ENCODE assay signal across 8 cellular contexts in genomic region chr20:2840138-2840966, GRCh38. TPM values are rescaled to one million over a fixed set of nuclear protein-coding genes. Genes with fewer than 3 reads are reported as not detected.
A peak's percentile ranks its signal among the peaks of the same experiment; 100 is the strongest.
DNase-seq lines count a peak whose midpoint lies in the region; ATAC-seq and TF ChIP-seq lines count a peak whose summit lies in the region.

Gene PCED1A, minus strand, starts transcription at chr20:2840655. Its CDS starts 743 bp downstream, at chr20:2839912.
Gene VPS16, plus strand, starts transcription at chr20:2840745. Its CDS starts 30 bp downstream, at chr20:2840775.

- H3K4me3 Mint-ChIP-seq in activated CD4-positive, alpha-beta T cell treated with anti-CD3 and anti-CD28 coated beads, Interleukin-2, amount 10 ng/mL, durations not matched to agents 24 days and 14 days: peak within 1 kb of the TSS; percentile 91

- H3K27ac ChIP-seq in left lung: peak within 1 kb of the TSS; percentile 83 to 96

- ATAC-seq in GM19025 (IDR thresholded peaks at IDR 0.05; ENCODE audit: low read depth, unreplicated experiment): peak; percentile 97
- peak; percentile 96 for ATAC-seq in HG03280 (IDR thresholded peaks at IDR 0.05; ENCODE audit: unreplicated experiment)
- peak; percentile 99 for ATAC-seq in left lung

- H3K4me1 Mint-ChIP-seq in activated CD4-positive, alpha-beta T cell treated with anti-CD3 and anti-CD28 coated beads, Interleukin-2, amount 10 ng/mL, durations not matched to agents 24 days and 14 days: peaks cover 20% of the 10 kb centered on the region

- TF ChIP-seq CTCF in left lung (IDR thresholded peaks at IDR 0.05): no peak

- peaks cover 1% of the 10 kb centered on the region for H3K27me3 Mint-ChIP-seq in activated CD4-positive, alpha-beta T cell treated with anti-CD3 and anti-CD28 coated beads, Interleukin-2, amount 10 ng/mL, durations not matched to agents 24 days and 14 days

- no peaks in the 10 kb centered on the region for H3K9me3 ChIP-seq in left lung

- H3K27ac Mint-ChIP-seq in activated CD4-positive, alpha-beta T cell treated with anti-CD3 and anti-CD28 coated beads, Interleukin-2, amount 10 ng/mL, durations not matched to agents 24 days and 14 days: peak within 1 kb of the TSS; percentile 91

- peaks cover 31% of the 10 kb centered on the region for H3K36me3 Mint-ChIP-seq in activated CD4-positive, alpha-beta T cell treated with anti-CD3 and anti-CD28 coated beads, Interleukin-2, amount 10 ng/mL, durations not matched to agents 24 days and 14 days (ENCODE audit: low read depth)

- H3K4me1 ChIP-seq in left lung: peaks cover 3 to 20% of the 10 kb centered on the region in 2 donors

- H3K9me3 Mint-ChIP-seq in activated CD4-positive, alpha-beta T cell treated with anti-CD3 and anti-CD28 coated beads, Interleukin-2, amount 10 ng/mL, durations not matched to agents 24 days and 14 days: peaks cover 4% of the 10 kb centered on the region

- no peaks in the 10 kb centered on the region for H3K27me3 ChIP-seq in left lung

- intact Hi-C loops in activated CD4-positive, alpha-beta T cell treated with anti-CD3 and anti-CD28 coated beads, Interleukin-2, amount 10 ng/mL, durations not matched to agents 24 days and 14 days (cut with micrococcal nuclease): loop anchor here (1.0 to 5.0 kb wide), 3 partner anchors 33 to 368 kb away; partner anchors contain the start of genes NOP56, PTPRA and SNRPB
- intact Hi-C loops in left lung (cut with DNase I): no loop called here

- H3K4me3 ChIP-seq in left lung: peak within 1 kb of the TSS; percentile 89 to 95

- H3K36me3 ChIP-seq in left lung: peaks cover 0 to 20% of the 10 kb centered on the region in 2 donors

- peak; percentile 99 for DNase-seq in AG20443 (ENCODE audit: low spot score)
- peak; percentile 74 to 92 for DNase-seq in NCI-H526 (lab: John Stamatoyannopoulos, UW)
- peak; percentile 97 for DNase-seq in activated CD4-positive, alpha-beta T cell treated with anti-CD3 and anti-CD28 coated beads, Interleukin-2, amount 10 ng/mL, durations not matched to agents 24 days and 14 days
- DNase-seq in dedifferentiated amniotic fluid mesenchymal stem cell (ENCODE audit: extremely low spot score): peak; percentile 64
- peak; percentile 90 to 97 for DNase-seq in left lung
- DNase-seq in stimulated activated CD4-positive, alpha-beta T cell treated with anti-CD3 and anti-CD28 coated beads, Interleukin-2, amount 100 ng/mL, for 48 hours: peak; percentile 79 to 87

RNA-seq across cellular contexts. Expression of gene PCED1A, which starts in this region (rescaled TPM):
- total RNA-seq in activated CD4-positive, alpha-beta T cell treated with anti-CD3 and anti-CD28 coated beads, Interleukin-2, amount 10 ng/mL, durations not matched to agents 24 days and 14 days: 23.4 and 26.1 TPM in 2 replicates
- 10 to 100 TPM; 34.3 to 39.2 TPM for total RNA-seq in left lung

RNA-seq across cellular contexts. Expression of gene VPS16, which starts in this region (rescaled TPM):
- 44.3 and 44.9 TPM in 2 replicates for total RNA-seq in activated CD4-positive, alpha-beta T cell treated with anti-CD3 and anti-CD28 coated beads, Interleukin-2, amount 10 ng/mL, durations not matched to agents 24 days and 14 days
- total RNA-seq in left lung: 10 to 100 TPM; 38.6 to 42.7 TPM

Comparison
In these comparisons a context has a peak if more than half of its experiments do, and no peak if none do; other contexts are left out.
1. Peak in every context shown above with its lines: DNase-seq, ATAC-seq, H3K4me3 ChIP-seq and H3K27ac ChIP-seq.